13 cellular contexts compared by ENCODE assay signal in genomic region chr20:3681352-3681930, GRCh38. TPM values are rescaled to one million over a fixed set of nuclear protein-coding genes. Genes with fewer than 3 reads are reported as not detected.
DNase-seq lines count a peak whose midpoint lies in the region; ATAC-seq and TF ChIP-seq lines count a peak whose summit lies in the region.
"Had no signal": no experiment of that assay in that cellular context is flagged by ENCODE, and none has a peak within 500 bp of the region (broad histone marks: within the 10 kb centered on the region; RNA-seq: fewer than 3 reads in every experiment).

No MANE protein-coding gene starts in this region.

- no peak for DNase-seq in SK-N-SH
- DNase-seq in fibroblast of mammary gland (ENCODE audit: low read depth), result no peak
- no peak for DNase-seq in nephron progenitor cell
- no peak for DNase-seq in type B pancreatic cell (ENCODE audit: extremely low spot score, unreplicated experiment)
- DNase-seq in BE2C, result no peak
- DNase-seq in NCI-H1436 treated with DMSO at 0.1 percent for 48 hours (lab: John Stamatoyannopoulos, UW), result no peak
- no peak for DNase-seq in activated CD4-positive, alpha-beta T cell treated with anti-CD3 and anti-CD28 coated beads for 4 hours
- DNase-seq: activated CD4-positive, alpha-beta T cell treated with anti-CD3 and anti-CD28 coated beads, Interleukin-2, amount 50 U/mL, for 1 hour; foreskin melanocyte; natural killer cell had no signal

- no peak for TF ChIP-seq CTCF in SK-N-SH (IDR thresholded peaks at IDR 0.05)
- TF ChIP-seq CTCF in fibroblast of mammary gland (conservative IDR thresholded peaks at IDR 0.05; ENCODE audit: control insufficient read depth, insufficient read depth, low read depth, low read length), result no peak
- no peak for TF ChIP-seq CTCF in nephron progenitor cell (IDR thresholded peaks at IDR 0.05)
- no peak for TF ChIP-seq CTCF in type B pancreatic cell (conservative IDR thresholded peaks at IDR 0.05)
- no peak for TF ChIP-seq CTCF in BE2C (IDR thresholded peaks at IDR 0.05; ENCODE audit: low read depth, low read length)

- H3K9me2 ChIP-seq in SK-N-SH, result no peaks in the 10 kb centered on the region

- POLR2A ChIA-PET in SK-N-SH (lab: Yijun Ruan, JAX), result no interaction called here

- H3K27ac ChIP-seq in SK-N-SH (ENCODE audit: low read depth in 2 of 2, low read length in 1 of 2), result no peak overlapping the region
- H3K27ac ChIP-seq: 22Rv1 had no signal

- H3K9ac ChIP-seq in SK-N-SH, result no peak overlapping the region

- no peaks in the 10 kb centered on the region for H3K36me3 ChIP-seq in SK-N-SH (replicated peaks in 1 of 2; ENCODE audit: control insufficient read depth in 1 of 2, insufficient read depth in 2 of 2, low read length in 1 of 2)
- no peaks in the 10 kb centered on the region for H3K36me3 ChIP-seq in BE2C

- CTCF ChIA-PET in SK-N-SH (lab: Yijun Ruan, JAX), result interaction anchor here (1.4 to 18.7 kb wide), 2 partner anchors 32 to 68 kb away, joined by 5 to 301 read pairs; partner anchors contain the start of gene SIGLEC1

- no peak overlapping the region for H3K27ac Mint-ChIP-seq in nephron progenitor cell
- no peak overlapping the region for H3K27ac Mint-ChIP-seq in type B pancreatic cell
- H3K27ac Mint-ChIP-seq: natural killer cell had no signal

- no peaks in the 10 kb centered on the region for H4K20me1 ChIP-seq in SK-N-SH (ENCODE audit: insufficient read depth)

- 89% methylated on average over 7 of the region's 32 CpGs for WGBS in SK-N-SH (ENCODE audit: low lambda C conversion rate)

- peaks cover under 1% of the 10 kb centered on the region; the same call in 1 of the 2 replicates for H3K27me3 ChIP-seq in SK-N-SH (ENCODE audit: insufficient read depth)
- peaks cover under 1% of the 10 kb centered on the region for H3K27me3 ChIP-seq in BE2C

- H3K4me1 Mint-ChIP-seq in nephron progenitor cell (peaks cover 37% of the 10 kb centered on the region), type B pancreatic cell (ENCODE audit: unreplicated experiment) (peaks cover 17% of the 10 kb centered on the region)

- TF ChIP-seq RAD21 in SK-N-SH (IDR thresholded peaks at IDR 0.05; ENCODE audit: low read length), result no peak

- no peaks in the 10 kb centered on the region for H3K79me2 ChIP-seq in SK-N-SH (ENCODE audit: insufficient read depth)

- no peak for TF ChIP-seq EP300 in SK-N-SH (IDR thresholded peaks at IDR 0.05; ENCODE audit: borderline replicate concordance in 1 of 2, low read depth in 1 of 2, low read length in 1 of 2)

- H3K4me1 ChIP-seq in SK-N-SH (ENCODE audit: control insufficient read depth in 1 of 2, insufficient read depth in 2 of 2, low read depth in 1 of 2, low read length in 1 of 2), result peaks cover 19 to 24% of the 10 kb centered on the region in 2 experiments; a peak in 2 of 4 replicates
- no peaks in the 10 kb centered on the region for H3K4me1 ChIP-seq in BE2C

- no peak overlapping the region for H3K4me2 ChIP-seq in SK-N-SH

- H3K36me3 Mint-ChIP-seq in nephron progenitor cell (ENCODE audit: low read depth), result no peaks in the 10 kb centered on the region
- H3K36me3 Mint-ChIP-seq in type B pancreatic cell, result no peaks in the 10 kb centered on the region
- H3K36me3 Mint-ChIP-seq: natural killer cell had no signal

- 0 out of 2 replicates have a peak overlapping the region, but pooled peaks have one; percentile 29 for H2AFZ ChIP-seq in SK-N-SH (ENCODE audit: low read depth)

- H3K9me3 Mint-ChIP-seq in nephron progenitor cell (no peaks in the 10 kb centered on the region), type B pancreatic cell (no peaks in the 10 kb centered on the region)
- H3K9me3 Mint-ChIP-seq: natural killer cell had no signal

- no peak for ATAC-seq in SK-N-SH treated with all-trans-retinoic acid at 6 μM for 48 hours
- ATAC-seq: natural killer cell had no signal

- peaks cover 3% of the 10 kb centered on the region for H3F3A ChIP-seq in SK-N-SH (replicated peaks; ENCODE audit: insufficient read depth)

- H3K4me3 Mint-ChIP-seq in nephron progenitor cell (peak overlapping the region; percentile 83), type B pancreatic cell (peak overlapping the region; percentile 79)
- H3K4me3 Mint-ChIP-seq: natural killer cell had no signal

- peaks cover 50% of the 10 kb centered on the region for H3K27me3 Mint-ChIP-seq in nephron progenitor cell (ENCODE audit: low read depth, poor library complexity)
- peaks cover 64% of the 10 kb centered on the region for H3K27me3 Mint-ChIP-seq in type B pancreatic cell

- H3K4me3 ChIP-seq in SK-N-SH (ENCODE audit: low read depth in 2 of 2, low read length in 1 of 2) (peak overlapping the region in 1 of 2 experiments; percentile 33; a peak in 1 of 4 replicates), fibroblast of mammary gland (ENCODE audit: control insufficient read depth, low read depth, low read length) (peak overlapping the region; percentile 68), BE2C (ENCODE audit: low read depth, low read length) (no peak overlapping the region)

- H3K9me3 ChIP-seq in SK-N-SH, result no peaks in the 10 kb centered on the region
- no peaks in the 10 kb centered on the region for H3K9me3 ChIP-seq in BE2C

TF ChIP-seq in SK-N-SH, 30 proteins besides CTCF, POLR2A, EP300 and RAD21:
- TF ChIP-seq RCOR1 (IDR thresholded peaks at IDR 0.05; ENCODE audit: low read length) (no peak), SIN3A (IDR thresholded peaks at IDR 0.05; ENCODE audit: borderline replicate concordance, low read depth, low read length) (no peak), RXRA (IDR thresholded peaks at IDR 0.05; ENCODE audit: borderline replicate concordance, low read depth) (no peak)

TF ChIP-seq in SK-N-SH treated with all-trans-retinoic acid at 6 μM for 48 hours, 23 proteins besides CTCF, POLR2A, EP300 and RAD21 (continues in another document):
- TF ChIP-seq ARNTL (CRISPR knock-in tag; IDR thresholded peaks at IDR 0.05; ENCODE audit: borderline replicate concordance, low read depth), result no peak
- TF ChIP-seq PATZ1 (CRISPR knock-in tag; IDR thresholded peaks at IDR 0.05; ENCODE audit: borderline replicate concordance), result no peak
- TF ChIP-seq, protein P1, sequence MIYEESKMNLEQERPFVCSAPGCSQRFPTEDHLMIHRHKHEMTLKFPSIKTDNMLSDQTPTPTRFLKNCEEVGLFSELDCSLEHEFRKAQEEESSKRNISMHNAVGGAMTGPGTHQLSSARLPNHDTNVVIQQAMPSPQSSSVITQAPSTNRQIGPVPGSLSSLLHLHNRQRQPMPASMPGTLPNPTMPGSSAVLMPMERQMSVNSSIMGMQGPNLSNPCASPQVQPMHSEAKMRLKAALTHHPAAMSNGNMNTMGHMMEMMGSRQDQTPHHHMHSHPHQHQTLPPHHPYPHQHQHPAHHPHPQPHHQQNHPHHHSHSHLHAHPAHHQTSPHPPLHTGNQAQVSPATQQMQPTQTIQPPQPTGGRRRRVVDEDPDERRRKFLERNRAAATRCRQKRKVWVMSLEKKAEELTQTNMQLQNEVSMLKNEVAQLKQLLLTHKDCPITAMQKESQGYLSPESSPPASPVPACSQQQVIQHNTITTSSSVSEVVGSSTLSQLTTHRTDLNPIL (CRISPR knock-in tag; IDR thresholded peaks at IDR 0.05; ENCODE audit: low read depth), result no peak
- TF ChIP-seq ZFP30 (CRISPR knock-in tag; IDR thresholded peaks at IDR 0.05), result no peak
- TF ChIP-seq RARB (CRISPR knock-in tag; IDR thresholded peaks at IDR 0.05), result no peak
- no peak for TF ChIP-seq PPARA (CRISPR knock-in tag; IDR thresholded peaks at IDR 0.05; ENCODE audit: borderline replicate concordance)
- no peak for TF ChIP-seq OSR1 (CRISPR knock-in tag; IDR thresholded peaks at IDR 0.05)

RNA-seq across cellular contexts. Expression of gene ADAM33, which starts 0.4 kb away (rescaled TPM):
- polyA plus RNA-seq in SK-N-SH (2012; rRNA removed), result 4.8 and 5.0 TPM in 2 replicates
- 0.53 and 0.87 TPM in 2 replicates for polyA plus RNA-seq in SK-N-SH (2012; cell fraction: cytosol; rRNA removed)
- 33.0 and 43.2 TPM in 2 replicates for polyA plus RNA-seq in SK-N-SH (2012; cell fraction: nucleus; rRNA removed)
- 0.29 and 8.2 TPM in 2 replicates for total RNA-seq in type B pancreatic cell (ENCODE audit: low replicate concordance)
- polyA plus RNA-seq in BE2C (2012; ENCODE audit: insufficient read depth, insufficient read length, low read depth), result not detected
- total RNA-seq: natural killer cell had no signal

RNA-seq across cellular contexts. Expression of gene GFRA4, which starts 18.2 kb away (rescaled TPM):
- polyA plus RNA-seq in SK-N-SH (2012; rRNA removed), result not detected in 2 replicates
- not detected in 2 replicates for polyA plus RNA-seq in SK-N-SH (2012; cell fraction: cytosol; rRNA removed)
- polyA plus RNA-seq in SK-N-SH (2012; cell fraction: nucleus; rRNA removed), result not detected in 2 replicates
- total RNA-seq in type B pancreatic cell (ENCODE audit: low replicate concordance), result not detected in 2 replicates
- polyA plus RNA-seq in BE2C (2012; ENCODE audit: insufficient read depth, insufficient read length, low read depth), result not detected
- total RNA-seq: natural killer cell had no signal
- polyA plus RNA-seq: adipose tissue had no signal

RNA-seq across cellular contexts. Expression of gene SIGLEC1, which starts 31.0 kb away (rescaled TPM):
- polyA plus RNA-seq in SK-N-SH (2012; rRNA removed), result not detected in 2 replicates
- polyA plus RNA-seq in SK-N-SH (2012; cell fraction: cytosol; rRNA removed), result not detected in 2 replicates
- polyA plus RNA-seq in SK-N-SH (2012; cell fraction: nucleus; rRNA removed), result 0.01 TPM in 2 replicates
- total RNA-seq in type B pancreatic cell (ENCODE audit: low replicate concordance), result not detected in 2 replicates
- not detected for polyA plus RNA-seq in BE2C (2012; ENCODE audit: insufficient read depth, insufficient read length, low read depth)

RNA-seq across cellular contexts. Expression of gene HSPA12B, which starts 51.0 kb away (rescaled TPM):
- 0.24 and 0.46 TPM in 2 replicates for polyA plus RNA-seq in SK-N-SH (2012; rRNA removed)
- polyA plus RNA-seq in SK-N-SH (2012; cell fraction: cytosol; rRNA removed), result 0.17 and 0.22 TPM in 2 replicates
- 0.44 and 0.52 TPM in 2 replicates for polyA plus RNA-seq in SK-N-SH (2012; cell fraction: nucleus; rRNA removed)
- total RNA-seq in type B pancreatic cell (ENCODE audit: low replicate concordance), result 0.10 and 5.2 TPM in 2 replicates
- polyA plus RNA-seq in BE2C (2012; ENCODE audit: insufficient read depth, insufficient read length, low read depth), result 1.6 TPM
- total RNA-seq: natural killer cell had no signal
